25 cellular contexts compared by ENCODE assay signal in genomic region chr12:107635139-107635538, GRCh38. TPM values are rescaled to one million over a fixed set of nuclear protein-coding genes. Genes with fewer than 3 reads are reported as not detected.
DNase-seq lines count a peak whose midpoint lies in the region; ATAC-seq and TF ChIP-seq lines count a peak whose summit lies in the region.
"Had no signal": no experiment of that assay in that cellular context is flagged by ENCODE, and none has a peak within 500 bp of the region (broad histone marks: within the 10 kb centered on the region; RNA-seq: fewer than 3 reads in every experiment).

No MANE protein-coding gene starts in this region.

- intact Hi-C loops in left ventricle myocardium superior (cut with micrococcal nuclease) = no loop called here
- intact Hi-C loops in dorsolateral prefrontal cortex (cut with DNase I) = no loop called here

- no peak for ATAC-seq in left ventricle myocardium superior
- ATAC-seq: activated CD8-positive, alpha-beta T cell treated with anti-CD3 and anti-CD28 coated beads for 36 hours; natural killer cell; Panc1; T-helper 17 cell had no signal

- H3K4me1 Mint-ChIP-seq in endodermal cell (peaks cover 22% of the 10 kb centered on the region), type B pancreatic cell (ENCODE audit: unreplicated experiment) (peaks cover 12% of the 10 kb centered on the region)
- H3K4me1 Mint-ChIP-seq: activated naive CD4-positive, alpha-beta T cell treated with anti-CD3 and anti-CD28 coated beads, Interleukin-2, amount 50 U/mL, for 24 hours; brain; natural killer cell had no signal

- no peaks in the 10 kb centered on the region for H3K36me3 ChIP-seq in cardiac muscle cell
- no peaks in the 10 kb centered on the region for H3K36me3 ChIP-seq in endodermal cell (ENCODE audit: control insufficient read depth, insufficient read depth, low read length)
- H3K36me3 ChIP-seq: BE2C, HAP-1, SJSA1, stomach, WERI-Rb-1 had no signal

- H3K9me3 Mint-ChIP-seq in endodermal cell (peaks cover 19% of the 10 kb centered on the region), type B pancreatic cell (no peaks in the 10 kb centered on the region)
- H3K9me3 Mint-ChIP-seq: activated CD8-positive, alpha-beta T cell treated with anti-CD3 and anti-CD28 coated beads for 36 hours; activated naive CD4-positive, alpha-beta T cell treated with anti-CD3 and anti-CD28 coated beads, Interleukin-2, amount 50 U/mL, for 24 hours; natural killer cell had no signal

- H3K27ac ChIP-seq in cardiac muscle cell (no peak overlapping the region), endodermal cell (ENCODE audit: low read depth, low read length) (no peak overlapping the region), dorsolateral prefrontal cortex (no peak overlapping the region)
- H3K27ac ChIP-seq: SJSA1, stomach, WERI-Rb-1 had no signal

- TF ChIP-seq CTCF in cardiac muscle cell (IDR thresholded peaks at IDR 0.05; ENCODE audit: low read depth, low read length) (no peak), endodermal cell (conservative IDR thresholded peaks at IDR 0.05) (no peak), type B pancreatic cell (conservative IDR thresholded peaks at IDR 0.05) (no peak), dorsolateral prefrontal cortex (IDR thresholded peaks at IDR 0.05 in 54 of 56, conservative IDR thresholded peaks at IDR 0.05 in 2 of 56; ENCODE audit: low read depth in 1 of 56, partially characterized antibody in 56 of 56) (no peak)

- 33 to 38% methylated on average over 4 to 8 of the region's 8 CpGs for WGBS in endodermal cell (ENCODE audit: insufficient coverage in 1 of 2, insufficient read length in 1 of 2), 2 experiments

- H3K4me3 ChIP-seq in cardiac muscle cell = no peak overlapping the region
- H3K4me3 ChIP-seq in endodermal cell (ENCODE audit: low read length) = no peak overlapping the region
- H3K4me3 ChIP-seq in dorsolateral prefrontal cortex = no peak overlapping the region
- H3K4me3 ChIP-seq: HAP-1, SJSA1, stomach had no signal

- H3K27me3 Mint-ChIP-seq in endodermal cell (ENCODE audit: insufficient read depth) = peaks cover 1% of the 10 kb centered on the region
- H3K27me3 Mint-ChIP-seq in type B pancreatic cell = no peaks in the 10 kb centered on the region
- H3K27me3 Mint-ChIP-seq: activated CD8-positive, alpha-beta T cell treated with anti-CD3 and anti-CD28 coated beads for 36 hours; activated naive CD4-positive, alpha-beta T cell treated with anti-CD3 and anti-CD28 coated beads, Interleukin-2, amount 50 U/mL, for 24 hours; T-helper 17 cell had no signal

- H3K36me3 Mint-ChIP-seq in endodermal cell (ENCODE audit: low read depth) = peaks cover 12% of the 10 kb centered on the region
- peaks cover 13% of the 10 kb centered on the region for H3K36me3 Mint-ChIP-seq in type B pancreatic cell
- H3K36me3 Mint-ChIP-seq: natural killer cell had no signal

- peaks cover 11% of the 10 kb centered on the region for H3K4me1 ChIP-seq in cardiac muscle cell (ENCODE audit: low read depth)
- peaks cover 13% of the 10 kb centered on the region for H3K4me1 ChIP-seq in endodermal cell (ENCODE audit: control insufficient read depth, insufficient read depth, low read length)
- H3K4me1 ChIP-seq: BE2C, HAP-1, SJSA1, stomach had no signal

- DNase-seq in cardiac muscle cell (ENCODE audit: low read depth in 1 of 2, low spot score in 1 of 2) (peak; percentile 24 to 28), left ventricle myocardium superior (no peak), endodermal cell (peak; percentile 87), islet precursor cell (peak; percentile 83), type B pancreatic cell (ENCODE audit: extremely low spot score, unreplicated experiment) (no peak), H4 (ENCODE audit: low spot score) (no peak), NCI-H1417 treated with DMSO at 0.1 percent for 48 hours (lab: John Stamatoyannopoulos, UW) (no peak), dorsolateral prefrontal cortex (no peak)
- DNase-seq: 8988T; activated CD8-positive, alpha-beta T cell treated with anti-CD3 and anti-CD28 coated beads for 36 hours; activated T-cell treated with anti-CD3 and anti-CD28 coated beads, Interleukin-2, amount 50 U/mL, for 48 hours; BE2C; mesenchymal stem cell; natural killer cell; posterior cingulate gyrus; small intestine; stimulated activated CD4-positive, alpha-beta T cell treated with anti-CD3 and anti-CD28 coated beads, Interleukin-4, amount 100 ng/mL, for 1 hour; stomach; T-helper 17 cell; WERI-Rb-1 had no signal

- no peaks in the 10 kb centered on the region for H3K27me3 ChIP-seq in cardiac muscle cell
- H3K27me3 ChIP-seq in endodermal cell (ENCODE audit: control insufficient read depth, insufficient read depth, low read length, poor library complexity, severe bottlenecking) = no peaks in the 10 kb centered on the region
- peaks cover 0 to 12% (median 0%) of the 10 kb centered on the region in 45 donors for H3K27me3 ChIP-seq in dorsolateral prefrontal cortex
- H3K27me3 ChIP-seq: BE2C, SJSA1 had no signal

- H3K9me3 ChIP-seq in cardiac muscle cell (ENCODE audit: low read depth) (no peaks in the 10 kb centered on the region), endodermal cell (ENCODE audit: control insufficient read depth, low read length) (peaks cover 14% of the 10 kb centered on the region)
- H3K9me3 ChIP-seq: BE2C, HAP-1, SJSA1 had no signal

- H3K4me3 Mint-ChIP-seq in endodermal cell (peak overlapping the region; percentile 26), type B pancreatic cell (no peak overlapping the region)
- H3K4me3 Mint-ChIP-seq: activated CD8-positive, alpha-beta T cell treated with anti-CD3 and anti-CD28 coated beads for 36 hours; activated naive CD4-positive, alpha-beta T cell treated with anti-CD3 and anti-CD28 coated beads, Interleukin-2, amount 50 U/mL, for 24 hours; brain; natural killer cell; T-helper 17 cell had no signal

- H3K27ac Mint-ChIP-seq in endodermal cell = peak overlapping the region; percentile 82
- H3K27ac Mint-ChIP-seq in type B pancreatic cell = peak overlapping the region; percentile 15
- H3K27ac Mint-ChIP-seq: activated CD8-positive, alpha-beta T cell treated with anti-CD3 and anti-CD28 coated beads for 36 hours; activated naive CD4-positive, alpha-beta T cell treated with anti-CD3 and anti-CD28 coated beads, Interleukin-2, amount 50 U/mL, for 24 hours; brain; natural killer cell; T-helper 17 cell had no signal

- no peak overlapping the region for H3K9ac ChIP-seq in endodermal cell (ENCODE audit: extremely low read depth, low read length, poor library complexity, severe bottlenecking)

RNA-seq across cellular contexts. Expression of gene PWP1, which starts 50.5 kb away (rescaled TPM):
- total RNA-seq in cardiac muscle cell (89.8 and 123 TPM in 2 replicates), left ventricle myocardium superior (12.0 TPM), endodermal cell (10 to 100 TPM; 35.7 to 37.8 TPM), type B pancreatic cell (ENCODE audit: low replicate concordance) (33.5 and 33.6 TPM in 2 replicates), dorsolateral prefrontal cortex (10 to 100 TPM; 14.2 to 42.9 (median 30.0) TPM)
- 44.6 and 55.9 TPM in 2 replicates for polyA plus RNA-seq in cardiac muscle cell
- 45.9 TPM for polyA plus RNA-seq in endodermal cell (2013, experiment 1 of 2)
- 41.6 TPM for polyA plus RNA-seq in endodermal cell (2013, experiment 2 of 2)
- total RNA-seq in H4 (2014; rRNA removed; shearing (Covaris generic)) = 78.2 and 80.7 TPM in 2 replicates

Comparison
In these comparisons a context has a peak if more than half of its experiments do, and no peak if none do; other contexts are left out.
1. DNase-seq: peak in cardiac muscle cell (2 of 2), endodermal cell (single experiment) and islet precursor cell (single experiment); none in left ventricle myocardium superior (single experiment), type B pancreatic cell (single experiment), H4 (single experiment), NCI-H1417 treated with DMSO at 0.1 percent for 48 hours (single experiment) and dorsolateral prefrontal cortex (0 of 10).